8 cellular contexts compared by ENCODE assay signal in genomic region chr10:130141878-130142277, GRCh38. TPM values are rescaled to one million over a fixed set of nuclear protein-coding genes. Genes with fewer than 3 reads are reported as not detected.
A peak's percentile ranks its signal among the peaks of the same experiment; 100 is the strongest.
DNase-seq lines count a peak whose midpoint lies in the region; ATAC-seq and TF ChIP-seq lines count a peak whose summit lies in the region.
"Had no signal": no experiment of that assay in that cellular context is flagged by ENCODE, and none has a peak within 500 bp of the region (broad histone marks: within the 10 kb centered on the region; RNA-seq: fewer than 3 reads in every experiment).

No MANE protein-coding gene starts in this region.

- H3K27ac ChIP-seq in hepatocyte = no peak overlapping the region
- H3K27ac ChIP-seq: SJSA1 had no signal

- no peak for TF ChIP-seq CTCF in hepatocyte (IDR thresholded peaks at IDR 0.05; ENCODE audit: poor library complexity)

- H3K36me3 ChIP-seq in hepatocyte (replicated peaks; ENCODE audit: insufficient read depth, low read depth) = no peaks in the 10 kb centered on the region

- no peaks in the 10 kb centered on the region for H3K9me2 ChIP-seq in hepatocyte (replicated peaks; ENCODE audit: insufficient read depth)

- peak overlapping the region; percentile 16 for H3K4me2 ChIP-seq in hepatocyte

- in situ Hi-C loops in G401 (cut with HindIII; ENCODE audit: low sequenced_read_pairs) = no loop called here

- ATAC-seq in GM18517 (IDR thresholded peaks at IDR 0.05; ENCODE audit: unreplicated experiment) (peak; percentile 86), GM21447 (IDR thresholded peaks at IDR 0.05; ENCODE audit: unreplicated experiment) (peak; percentile 88), HG03432 (IDR thresholded peaks at IDR 0.05; ENCODE audit: unreplicated experiment) (peak; percentile 87)

- H3K4me1 ChIP-seq in hepatocyte (ENCODE audit: insufficient read depth) = peaks cover 15% of the 10 kb centered on the region

- H4K20me1 ChIP-seq in hepatocyte (ENCODE audit: insufficient read depth, poor library complexity, severe bottlenecking) = peaks cover 67% of the 10 kb centered on the region

- H3K9me3 ChIP-seq in hepatocyte (ENCODE audit: low read depth) = no peaks in the 10 kb centered on the region
- H3K9me3 ChIP-seq: SJSA1 had no signal

- WGBS in hepatocyte (ENCODE audit: low lambda C conversion rate, missing lambda C conversion rate) = 61% methylated on average over 2 of the region's 2 CpGs

- DNase-seq in hepatocyte (ENCODE audit: low spot score) (no peak), DMS53 (lab: John Stamatoyannopoulos, UW) (no peak), G401 (ENCODE audit: low spot score) (no peak), NCI-H146 treated with DMSO at 0.1 percent for 48 hours (lab: John Stamatoyannopoulos, UW; ENCODE audit: unreplicated experiment) (no peak)

- no peak overlapping the region for H2AFZ ChIP-seq in hepatocyte

- no peaks in the 10 kb centered on the region for H3K27me3 ChIP-seq in hepatocyte
- H3K27me3 ChIP-seq: SJSA1 had no signal

- peaks cover 98% of the 10 kb centered on the region for H3K79me2 ChIP-seq in hepatocyte

- no peak overlapping the region for H3K4me3 ChIP-seq in hepatocyte
- H3K4me3 ChIP-seq: SJSA1 had no signal

RNA-seq across cellular contexts. Expression of gene GLRX3, which starts 5.7 kb away (rescaled TPM):
- total RNA-seq in hepatocyte = 86.5 and 100 TPM in 2 replicates
- 90.6 and 95.5 TPM in 2 replicates for polyA plus RNA-seq in hepatocyte
- 426 and 496 TPM in 2 replicates for total RNA-seq in G401 (2014; rRNA removed; shearing (Covaris generic))

RNA-seq across cellular contexts. Expression of gene C10orf143, which starts 31.2 kb away (rescaled TPM):
- total RNA-seq in hepatocyte = 0.50 and 2.5 TPM in 2 replicates
- polyA plus RNA-seq in hepatocyte = 3.0 and 3.6 TPM in 2 replicates
- total RNA-seq in G401 (2014; rRNA removed; shearing (Covaris generic)) = 2.9 TPM in 1 of 2 replicates, not detected in the other
